Comparison of ENCODE assay signal across 13 cellular contexts in the genomic region with DNA sequence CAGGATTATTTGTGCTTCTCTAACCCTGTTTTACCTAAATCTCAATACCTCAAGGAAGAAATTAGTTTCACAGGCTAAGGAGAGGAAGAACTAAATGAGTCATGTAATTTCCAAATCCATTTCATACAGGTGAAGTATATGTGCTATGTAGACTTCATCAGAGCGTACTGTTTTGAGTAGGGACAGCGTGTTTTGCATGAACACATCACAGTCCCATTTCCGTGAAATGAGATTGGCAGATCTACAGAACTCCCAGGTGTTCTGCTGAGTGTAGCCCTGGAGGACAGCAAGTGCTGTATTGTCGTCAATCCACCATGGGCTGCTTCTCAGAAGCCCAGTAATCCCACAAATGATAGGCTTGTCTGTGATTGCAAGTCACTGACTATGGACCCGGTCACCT.
A peak's percentile ranks its signal among the peaks of the same experiment; 100 is the strongest.
DNase-seq lines count a peak whose midpoint lies in the region; ATAC-seq lines count a peak whose summit lies in the region.
"Had no signal": no experiment of that assay in that cellular context is flagged by ENCODE, and none has a peak within 500 bp of the region (broad histone marks: within the 10 kb centered on the region; RNA-seq: fewer than 3 reads in every experiment).

No MANE protein-coding gene starts in this region.

- no peak for DNase-seq in activated naive CD8-positive, alpha-beta T cell treated with anti-CD3 and anti-CD28 coated beads for 36 hours
- DNase-seq in MV-4-11 (lab: John Stamatoyannopoulos, UW), result no peak
- no peak for DNase-seq in NCI-H226
- DNase-seq: CD8-positive, alpha-beta memory T cell; NCI-H748 treated with DMSO at 0.1 percent for 48 hours; nucleus accumbens; thyroid gland had no signal

- no peak overlapping the region for H3K4me3 Mint-ChIP-seq in activated naive CD8-positive, alpha-beta T cell treated with anti-CD3 and anti-CD28 coated beads for 36 hours
- H3K4me3 Mint-ChIP-seq: CD8-positive, alpha-beta memory T cell; GM23338 had no signal

- peak overlapping the region; percentile 92 for H3K27ac Mint-ChIP-seq in activated naive CD8-positive, alpha-beta T cell treated with anti-CD3 and anti-CD28 coated beads for 36 hours
- H3K27ac Mint-ChIP-seq: GM23338 had no signal

- peaks cover 64% of the 10 kb centered on the region for H3K4me1 Mint-ChIP-seq in activated naive CD8-positive, alpha-beta T cell treated with anti-CD3 and anti-CD28 coated beads for 36 hours

- H3K36me3 Mint-ChIP-seq in activated naive CD8-positive, alpha-beta T cell treated with anti-CD3 and anti-CD28 coated beads for 36 hours, result peaks cover 72% of the 10 kb centered on the region

- ATAC-seq in GM18520 (IDR thresholded peaks at IDR 0.05; ENCODE audit: unreplicated experiment) (peak; percentile 33), GM19351 (IDR thresholded peaks at IDR 0.05; ENCODE audit: unreplicated experiment) (peak; percentile 42), HG03103 (IDR thresholded peaks at IDR 0.05; ENCODE audit: low read depth, unreplicated experiment) (peak; percentile 40), HG02678 (IDR thresholded peaks at IDR 0.05; ENCODE audit: unreplicated experiment) (no peak)
- ATAC-seq: GM23338, Right ventricle myocardium inferior had no signal

- H3K9me3 Mint-ChIP-seq in activated naive CD8-positive, alpha-beta T cell treated with anti-CD3 and anti-CD28 coated beads for 36 hours, result no peaks in the 10 kb centered on the region
- H3K9me3 Mint-ChIP-seq: CD8-positive, alpha-beta memory T cell; GM23338 had no signal

- no peaks in the 10 kb centered on the region for H3K27me3 Mint-ChIP-seq in activated naive CD8-positive, alpha-beta T cell treated with anti-CD3 and anti-CD28 coated beads for 36 hours
- H3K27me3 Mint-ChIP-seq: CD8-positive, alpha-beta memory T cell had no signal
